In genomic region chr14:72559669-72560068, GRCh38 we compare ENCODE assay signal across 21 cellular contexts.
DNase-seq lines count a peak whose midpoint lies in the region; ATAC-seq and TF ChIP-seq lines count a peak whose summit lies in the region.
"Had no signal": no experiment of that assay in that cellular context is flagged by ENCODE, and none has a peak within 500 bp of the region (broad histone marks: within the 10 kb centered on the region; RNA-seq: fewer than 3 reads in every experiment).

No MANE protein-coding gene starts in this region.

- in situ Hi-C loops in mammary epithelial cell (cut with MboI; ENCODE audit: low sequenced_read_pairs in 2 of 2): no loop called here

- dilution Hi-C loops in mammary epithelial cell (cut with HindIII; ENCODE audit: low sequenced_read_pairs): loop anchor here (5.0 kb wide), 1 partner anchor 38 kb away; no protein-coding TSS in a partner anchor

- H3K4me2 ChIP-seq in BLaER1 (peak overlapping the region; percentile 45), mammary epithelial cell (ENCODE audit: insufficient read depth, low read depth, low read length) (peak overlapping the region; percentile 63)

- H3K36me3 ChIP-seq in BLaER1: no peaks in the 10 kb centered on the region
- no peaks in the 10 kb centered on the region for H3K36me3 ChIP-seq in HUES64 (ENCODE audit: insufficient read depth, low read length)
- no peaks in the 10 kb centered on the region for H3K36me3 ChIP-seq in mammary epithelial cell (ENCODE audit: insufficient read depth, low read length)
- no peaks in the 10 kb centered on the region for H3K36me3 ChIP-seq in tibial nerve
- H3K36me3 ChIP-seq: gastroesophageal sphincter, ovary, vagina had no signal

- H3K27ac ChIP-seq in BLaER1 (no peak overlapping the region), HUES64 (ENCODE audit: low read depth, low read length) (no peak overlapping the region), mammary epithelial cell (ENCODE audit: insufficient read depth, low read depth, low read length) (peak overlapping the region; percentile 85), tibial nerve (no peak overlapping the region)
- H3K27ac ChIP-seq: ovary, skin epidermis, vagina, VCaP had no signal

- H2AFZ ChIP-seq in mammary epithelial cell (ENCODE audit: low read depth, low read length): peak overlapping the region; percentile 56

- TF ChIP-seq POLR2A in tibial nerve (IDR thresholded peaks at IDR 0.05): no peak

- H3K4me1 ChIP-seq in BLaER1 (peaks cover 17% of the 10 kb centered on the region), HUES64 (ENCODE audit: insufficient read depth, low read length) (peaks cover 21% of the 10 kb centered on the region; the same call in 1 of the 2 replicates), mammary epithelial cell (ENCODE audit: insufficient read depth, low read length) (peaks cover 36% of the 10 kb centered on the region), tibial nerve (peaks cover 0 to 14% (median 0%) of the 10 kb centered on the region in 4 donors)
- H3K4me1 ChIP-seq: vagina had no signal

- H3K27ac Mint-ChIP-seq in effector memory CD8-positive, alpha-beta T cell: no peak overlapping the region
- H3K27ac Mint-ChIP-seq: T-cell had no signal

- H3K9me3 Mint-ChIP-seq in effector memory CD8-positive, alpha-beta T cell: no peaks in the 10 kb centered on the region
- H3K9me3 Mint-ChIP-seq: T-cell had no signal

- H3K9me3 ChIP-seq in BLaER1: no peaks in the 10 kb centered on the region
- no peaks in the 10 kb centered on the region for H3K9me3 ChIP-seq in HUES64 (ENCODE audit: insufficient read depth, low read depth, low read length)
- H3K9me3 ChIP-seq in mammary epithelial cell (replicated peaks; ENCODE audit: insufficient read depth, low read length): no peaks in the 10 kb centered on the region
- no peaks in the 10 kb centered on the region for H3K9me3 ChIP-seq in tibial nerve
- H3K9me3 ChIP-seq: gastroesophageal sphincter, ovary, vagina had no signal

- H3K4me3 ChIP-seq in BLaER1 (no peak overlapping the region), HUES64 (ENCODE audit: low read length) (no peak overlapping the region), mammary epithelial cell (replicated peaks in 1 of 3; ENCODE audit: insufficient read depth in 1 of 3, low read depth in 2 of 3, low read length in 3 of 3) (no peak overlapping the region), tibial nerve (no peak overlapping the region)
- H3K4me3 ChIP-seq: gastroesophageal sphincter, ovary, skin epidermis, vagina had no signal

- no peaks in the 10 kb centered on the region for H3K36me3 Mint-ChIP-seq in effector memory CD8-positive, alpha-beta T cell (ENCODE audit: insufficient read depth)
- H3K36me3 Mint-ChIP-seq: T-cell had no signal

- CTCF ChIA-PET in mammary epithelial cell (lab: Charles Lee; ENCODE audit: low non-redundant PET): interaction anchor here (0.6 kb wide), 2 partner anchors 11 to 50 kb away, joined by 3 to 5 read pairs; no protein-coding TSS in a partner anchor

- no peak for ATAC-seq in effector memory CD8-positive, alpha-beta T cell (replicated peaks)
- ATAC-seq: gastroesophageal sphincter, left lobe of liver, T-cell had no signal

- H3K4me3 Mint-ChIP-seq in effector memory CD8-positive, alpha-beta T cell: no peak overlapping the region
- H3K4me3 Mint-ChIP-seq: T-cell had no signal

- H3K27me3 ChIP-seq in BLaER1 (no peaks in the 10 kb centered on the region), HUES64 (ENCODE audit: insufficient read depth, low read length) (no peaks in the 10 kb centered on the region), mammary epithelial cell (ENCODE audit: insufficient read depth, low read length) (no peaks in the 10 kb centered on the region), tibial nerve (no peaks in the 10 kb centered on the region)
- H3K27me3 ChIP-seq: gastroesophageal sphincter, ovary, vagina had no signal

- whole genome bisulfite sequencing in HUES64: 57% methylated on average over 4 of the region's 4 CpGs
- 30% methylated on average over 2 of the region's 4 CpGs for WGBS in mammary epithelial cell (ENCODE audit: low coverage, missing lambda C conversion rate)
- WGBS in tibial nerve, 2 donors: 61 to 83% methylated on average over 4 of the region's 4 CpGs

- no peak for TF ChIP-seq EP300 in tibial nerve (IDR thresholded peaks at IDR 0.05)

- TF ChIP-seq CTCF in mammary epithelial cell (conservative IDR thresholded peaks at IDR 0.05 in 1 of 2, IDR thresholded peaks at IDR 0.05 in 1 of 2; ENCODE audit: extremely low read depth in 1 of 2, insufficient read depth in 1 of 2, low read depth in 1 of 2, low read length in 2 of 2) (no peak), tibial nerve (IDR thresholded peaks at IDR 0.05) (no peak)

- H3K9ac ChIP-seq in BLaER1: no peak overlapping the region
- H3K9ac ChIP-seq in HUES64 (ENCODE audit: low read depth, low read length): 0 out of 2 replicates have a peak overlapping the region, but pooled peaks have one; percentile 38
- no peak overlapping the region for H3K9ac ChIP-seq in mammary epithelial cell (ENCODE audit: insufficient read depth, low read length)

- DNase-seq in mammary epithelial cell: no peak
- DNase-seq in myocyte (ENCODE audit: low read depth): peak; percentile 42
- DNase-seq in tibial nerve (ENCODE audit: low spot score in 2 of 2): no peak
- no peak for DNase-seq in NCI-H1436 treated with DMSO at 0.1 percent for 48 hours (lab: John Stamatoyannopoulos, UW)
- no peak for DNase-seq in effector memory CD8-positive, alpha-beta T cell
- DNase-seq in NCI-H510A (lab: John Stamatoyannopoulos, UW): no peak
- DNase-seq: activated CD4-positive, alpha-beta T cell treated with anti-CD3 and anti-CD28 coated beads, Interleukin-2, amount 50 U/mL, for 4 hours; activated T-cell treated with anti-CD3 and anti-CD28 coated beads for 4 hours; cortex of kidney; NCI-H187 treated with DMSO at 0.1 percent for 48 hours; NCI-H446; ovary; stimulated activated CD4-positive, alpha-beta T cell treated with anti-CD3 and anti-CD28 coated beads, Interleukin-4, amount 100 ng/mL, for 1 hour; T-cell had no signal

- intact Hi-C loops in mammary epithelial cell (cut with micrococcal nuclease): loop anchor here (2.0 kb wide), 2 partner anchors 49 to 105 kb away; no protein-coding TSS in a partner anchor

- H4K20me1 ChIP-seq in BLaER1: no peaks in the 10 kb centered on the region
- H4K20me1 ChIP-seq in mammary epithelial cell (ENCODE audit: insufficient read depth, low read length): no peaks in the 10 kb centered on the region

- peaks cover 3 to 5% of the 10 kb centered on the region in 2 donors for H3K4me1 Mint-ChIP-seq in effector memory CD8-positive, alpha-beta T cell (ENCODE audit: low read depth in 2 of 2)

- H3K79me2 ChIP-seq in mammary epithelial cell (ENCODE audit: insufficient read depth, low read length): no peaks in the 10 kb centered on the region

- peaks cover 40 to 55% of the 10 kb centered on the region in 2 donors for H3K27me3 Mint-ChIP-seq in effector memory CD8-positive, alpha-beta T cell

- no TSS peak for BruUV-seq in mammary epithelial cell (replicated peaks; lab: Mats Ljungman, UMichigan)
